In the genomic region with DNA sequence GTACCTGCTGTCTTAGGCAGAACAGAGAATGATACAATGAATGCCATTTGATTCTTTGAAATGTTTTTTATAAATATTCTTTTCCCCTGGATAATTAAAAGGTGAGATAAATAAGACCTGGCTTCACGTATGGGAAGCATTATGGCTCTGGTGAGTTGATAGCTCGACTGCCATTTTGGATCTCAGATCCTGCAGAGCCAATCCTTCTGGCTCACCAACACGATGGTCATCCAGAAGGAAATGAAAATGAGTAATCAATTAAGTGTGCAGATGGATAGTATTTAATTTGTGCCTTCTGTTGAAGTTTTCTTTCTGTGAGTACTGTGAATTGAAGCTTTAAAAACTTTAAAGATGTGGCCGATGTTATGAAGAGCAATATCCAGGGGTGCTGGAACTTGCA, we compare ENCODE assay signal across 9 cellular contexts. TPM values are rescaled to one million over a fixed set of nuclear protein-coding genes. Genes with fewer than 3 reads are reported as not detected.
DNase-seq lines count a peak whose midpoint lies in the region; ATAC-seq, FAIRE-seq and TF ChIP-seq lines count a peak whose summit lies in the region.
"Had no signal": no experiment of that assay in that cellular context is flagged by ENCODE, and none has a peak within 500 bp of the region (broad histone marks: within the 10 kb centered on the region; RNA-seq: fewer than 3 reads in every experiment).

No MANE protein-coding gene starts in this region.

- H3K27ac Mint-ChIP-seq in activated CD8-positive, alpha-beta memory T cell treated with anti-CD3 and anti-CD28 coated beads, Interleukin-2, amount 10 ng/mL, durations not matched to agents 7 days and 5 days = peak overlapping the region; percentile 36
- H3K27ac Mint-ChIP-seq in activated B cell treated with CpG ODN at 0.5 μM for 24 hours = peak overlapping the region; percentile 20
- H3K27ac Mint-ChIP-seq in stimulated activated naive B cell treated with anti-CD40 and anti-IgM and Interleukin-4, amounts not matched to agents 10 μg/mL and 1 μg/mL and 100 μg/mL, for 72 hours = no peak overlapping the region

- no peaks in the 10 kb centered on the region for H3K9me3 Mint-ChIP-seq in activated CD8-positive, alpha-beta memory T cell treated with anti-CD3 and anti-CD28 coated beads, Interleukin-2, amount 10 ng/mL, durations not matched to agents 7 days and 5 days (ENCODE audit: low read depth)
- no peaks in the 10 kb centered on the region for H3K9me3 Mint-ChIP-seq in activated B cell treated with CpG ODN at 0.5 μM for 24 hours
- H3K9me3 Mint-ChIP-seq in stimulated activated naive B cell treated with anti-CD40 and anti-IgM and Interleukin-4, amounts not matched to agents 10 μg/mL and 1 μg/mL and 100 μg/mL, for 72 hours = peaks cover 0 to 2% of the 10 kb centered on the region in 2 donors

- FAIRE-seq in H54 (lab: Jason Lieb, UNC) = no peak

- H3K27me3 Mint-ChIP-seq in activated CD8-positive, alpha-beta memory T cell treated with anti-CD3 and anti-CD28 coated beads, Interleukin-2, amount 10 ng/mL, durations not matched to agents 7 days and 5 days = no peaks in the 10 kb centered on the region
- H3K27me3 Mint-ChIP-seq in activated B cell treated with CpG ODN at 0.5 μM for 24 hours = no peaks in the 10 kb centered on the region
- no peaks in the 10 kb centered on the region for H3K27me3 Mint-ChIP-seq in stimulated activated naive B cell treated with anti-CD40 and anti-IgM and Interleukin-4, amounts not matched to agents 10 μg/mL and 1 μg/mL and 100 μg/mL, for 72 hours

- TF ChIP-seq CTCF in activated B cell treated with CpG ODN at 0.5 μM for 24 hours (IDR thresholded peaks at IDR 0.05) = no peak
- no peak for TF ChIP-seq CTCF in fibroblast of villous mesenchyme (IDR thresholded peaks at IDR 0.05; ENCODE audit: insufficient read depth, low read depth, low read length)

- TF ChIP-seq POLR2A in H54 (IDR thresholded peaks at IDR 0.05; ENCODE audit: low read depth, low read length) = no peak

- CTCF ChIA-PET in activated CD8-positive, alpha-beta memory T cell treated with anti-CD3 and anti-CD28 coated beads, Interleukin-2, amount 10 ng/mL, durations not matched to agents 7 days and 5 days (lab: Charles Lee) = interaction anchor here (1.2 to 1.5 kb wide), 3 partner anchors 21 to 719 kb away, joined by 3 read pairs; no protein-coding TSS in a partner anchor
- CTCF ChIA-PET in activated B cell treated with CpG ODN at 0.5 μM for 24 hours (lab: Charles Lee) = interaction anchor here (0.7 kb wide), 1 partner anchor 144 kb away, joined by 3 read pairs; no protein-coding TSS in a partner anchor

- H3K36me3 Mint-ChIP-seq in activated CD8-positive, alpha-beta memory T cell treated with anti-CD3 and anti-CD28 coated beads, Interleukin-2, amount 10 ng/mL, durations not matched to agents 7 days and 5 days = peaks cover 15% of the 10 kb centered on the region
- peaks cover 24% of the 10 kb centered on the region for H3K36me3 Mint-ChIP-seq in activated B cell treated with CpG ODN at 0.5 μM for 24 hours (ENCODE audit: low read depth)
- peaks cover 4 to 11% of the 10 kb centered on the region in 2 donors for H3K36me3 Mint-ChIP-seq in stimulated activated naive B cell treated with anti-CD40 and anti-IgM and Interleukin-4, amounts not matched to agents 10 μg/mL and 1 μg/mL and 100 μg/mL, for 72 hours

- peaks cover 59% of the 10 kb centered on the region for H3K4me1 Mint-ChIP-seq in activated CD8-positive, alpha-beta memory T cell treated with anti-CD3 and anti-CD28 coated beads, Interleukin-2, amount 10 ng/mL, durations not matched to agents 7 days and 5 days
- H3K4me1 Mint-ChIP-seq in activated B cell treated with CpG ODN at 0.5 μM for 24 hours = peaks cover 79% of the 10 kb centered on the region
- peaks cover 52 to 79% of the 10 kb centered on the region in 2 donors for H3K4me1 Mint-ChIP-seq in stimulated activated naive B cell treated with anti-CD40 and anti-IgM and Interleukin-4, amounts not matched to agents 10 μg/mL and 1 μg/mL and 100 μg/mL, for 72 hours

- peak overlapping the region; percentile 89 for H3K4me3 ChIP-seq in fibroblast of villous mesenchyme (ENCODE audit: low read depth, low read length)

- intact Hi-C loops in activated B cell treated with CpG ODN at 0.5 μM for 24 hours (cut with micrococcal nuclease) = no loop called here

- POLR2A ChIA-PET in activated B cell treated with CpG ODN at 0.5 μM for 24 hours (lab: Charles Lee) = interaction anchor here (0.5 to 5.3 kb wide), 7 partner anchors 9 to 1017 kb away, joined by 3 to 114 read pairs (median 5); no protein-coding TSS in a partner anchor

- no peak for ATAC-seq in activated CD8-positive, alpha-beta memory T cell treated with anti-CD3 and anti-CD28 coated beads, Interleukin-2, amount 10 ng/mL, durations not matched to agents 7 days and 5 days
- ATAC-seq in activated B cell treated with CpG ODN at 0.5 μM for 24 hours (ENCODE audit: low read depth) = no peak
- no peak for ATAC-seq in stimulated activated naive B cell treated with anti-CD40 and anti-IgM and Interleukin-4, amounts not matched to agents 10 μg/mL and 1 μg/mL and 100 μg/mL, for 72 hours (replicated peaks)

- peak overlapping the region; percentile 94 for H3K4me3 Mint-ChIP-seq in activated CD8-positive, alpha-beta memory T cell treated with anti-CD3 and anti-CD28 coated beads, Interleukin-2, amount 10 ng/mL, durations not matched to agents 7 days and 5 days
- peak overlapping the region; percentile 46 for H3K4me3 Mint-ChIP-seq in activated B cell treated with CpG ODN at 0.5 μM for 24 hours
- peak overlapping the region; percentile 32 to 46 for H3K4me3 Mint-ChIP-seq in stimulated activated naive B cell treated with anti-CD40 and anti-IgM and Interleukin-4, amounts not matched to agents 10 μg/mL and 1 μg/mL and 100 μg/mL, for 72 hours

- no peak for DNase-seq in activated CD8-positive, alpha-beta memory T cell treated with anti-CD3 and anti-CD28 coated beads, Interleukin-2, amount 10 ng/mL, durations not matched to agents 7 days and 5 days
- DNase-seq in activated CD8-positive, alpha-beta memory T cell treated with anti-CD3 and anti-CD28 coated beads, Interleukin-2, amount 50 U/mL, for 48 hours = no peak
- no peak for DNase-seq in activated B cell treated with CpG ODN at 0.5 μM for 24 hours
- no peak for DNase-seq in fibroblast of villous mesenchyme (ENCODE audit: low read depth)
- no peak for DNase-seq in stimulated activated naive B cell treated with anti-CD40 and anti-IgM and Interleukin-4, amounts not matched to agents 10 μg/mL and 1 μg/mL and 100 μg/mL, for 72 hours
- DNase-seq in D341Med (ENCODE audit: low spot score) = no peak
- no peak for DNase-seq in COR-L47 (lab: John Stamatoyannopoulos, UW)
- no peak for DNase-seq in H54 (ENCODE audit: insufficient read length, low spot score)
- DNase-seq: NCI-H524 treated with DMSO at 0.1 percent for 48 hours had no signal

RNA-seq across cellular contexts. Expression of gene TNRC6B, which starts 2.7 kb away (rescaled TPM):
- 10 to 100 TPM; 40.0 to 72.5 TPM for total RNA-seq in activated CD8-positive, alpha-beta memory T cell treated with anti-CD3 and anti-CD28 coated beads, Interleukin-2, amount 10 ng/mL, durations not matched to agents 7 days and 5 days
- 84.6 and 95.2 TPM in 2 replicates for total RNA-seq in activated B cell treated with CpG ODN at 0.5 μM for 24 hours
- 18.4 and 23.3 TPM in 2 replicates for total RNA-seq in fibroblast of villous mesenchyme

Comparison
In these comparisons a context has a peak if more than half of its experiments do, and no peak if none do; other contexts are left out.
1. H3K4me3 Mint-ChIP-seq: peak in every context shown above with its lines; median percentile 94 in activated CD8-positive, alpha-beta memory T cell treated with anti-CD3 and anti-CD28 coated beads, Interleukin-2, amount 10 ng/mL, durations not matched to agents 7 days and 5 days; 46 in activated B cell treated with CpG ODN at 0.5 μM for 24 hours; 39 in stimulated activated naive B cell treated with anti-CD40 and anti-IgM and Interleukin-4, amounts not matched to agents 10 μg/mL and 1 μg/mL and 100 μg/mL, for 72 hours.